ENCODE assay signal across 7 cellular contexts in the genomic region with DNA sequence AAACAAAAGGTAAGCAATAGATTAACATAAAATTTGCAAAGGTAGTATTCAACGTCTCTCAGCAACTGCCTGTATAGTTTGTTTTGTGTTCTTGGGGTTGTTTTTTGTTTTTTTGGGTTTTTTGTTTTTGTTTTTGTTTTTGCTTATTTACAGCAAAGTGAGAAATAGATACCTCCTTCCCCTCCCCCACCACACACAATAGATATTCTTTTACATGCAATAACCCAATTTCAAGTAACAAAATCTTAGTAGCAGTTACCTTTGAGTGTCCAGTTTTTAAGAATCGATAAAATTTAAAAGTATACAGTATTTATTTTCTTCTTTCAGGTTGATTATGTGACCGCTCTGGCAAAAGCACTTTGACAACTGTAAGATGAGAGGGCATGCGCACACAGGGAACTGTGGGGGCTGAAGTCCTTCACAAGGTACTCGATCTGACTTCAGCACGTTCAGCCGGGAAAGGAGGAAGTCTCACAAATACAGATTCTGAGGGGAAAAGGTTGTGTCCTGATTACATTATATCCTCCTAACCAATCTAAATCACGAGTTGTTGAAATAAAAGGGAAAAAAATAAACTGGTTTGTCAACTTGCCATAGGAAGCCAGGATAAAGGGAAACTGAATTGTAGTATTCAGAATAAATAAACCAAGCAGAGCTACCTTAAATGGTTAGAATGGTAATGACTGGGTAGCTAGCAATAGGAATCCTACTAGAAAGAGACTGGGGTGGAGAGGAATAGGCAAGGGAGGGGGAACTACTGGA. TPM values are rescaled to one million over a fixed set of nuclear protein-coding genes. Genes with fewer than 3 reads are reported as not detected.
DNase-seq lines count a peak whose midpoint lies in the region; ATAC-seq and TF ChIP-seq lines count a peak whose summit lies in the region.

No MANE protein-coding gene starts in this region.

- peak overlapping the region; percentile 79 for H3K4me2 ChIP-seq in mammary epithelial cell (ENCODE audit: insufficient read depth, low read depth, low read length)

- dilution Hi-C loops in mammary epithelial cell (cut with HindIII; ENCODE audit: low sequenced_read_pairs), result loop anchor here (5.0 kb wide), 1 partner anchor 44 kb away; no protein-coding TSS in a partner anchor

- peak overlapping the region; percentile 86 for H2AFZ ChIP-seq in mammary epithelial cell (ENCODE audit: low read depth, low read length)

- H3K9me3 Mint-ChIP-seq in T-helper 2 cell treated with Interferon-gamma antibody and Interleukin-4, amounts not matched to agents 5 μg/mL and 100 μg/mL, for 36 hours, result no peaks in the 10 kb centered on the region

- no peaks in the 10 kb centered on the region for H4K20me1 ChIP-seq in mammary epithelial cell (ENCODE audit: insufficient read depth, low read length)

- in situ Hi-C loops in mammary epithelial cell (cut with MboI; ENCODE audit: low sequenced_read_pairs in 2 of 2), result no loop called here

- peaks cover 37% of the 10 kb centered on the region for H3K27me3 Mint-ChIP-seq in T-helper 2 cell treated with Interferon-gamma antibody and Interleukin-4, amounts not matched to agents 5 μg/mL and 100 μg/mL, for 36 hours (ENCODE audit: low read depth)

- no peaks in the 10 kb centered on the region for H3K9me3 ChIP-seq in mammary epithelial cell (replicated peaks; ENCODE audit: insufficient read depth, low read length)

- BruUV-seq in mammary epithelial cell (replicated peaks; lab: Mats Ljungman, UMichigan), result no TSS peak

- intact Hi-C loops in mammary epithelial cell (cut with micrococcal nuclease), result loop anchor here (10.0 kb wide), 1 partner anchor 192 kb away; no protein-coding TSS in a partner anchor

- DNase-seq in GM20000 (ENCODE audit: low spot score) (peak; percentile 52), NCI-H146 treated with DMSO at 0.1 percent for 48 hours (lab: John Stamatoyannopoulos, UW; ENCODE audit: unreplicated experiment) (peak; percentile 84), mammary epithelial cell (peak; percentile 66), hippocampal formation (lab: John Stamatoyannopoulos, UW) (peak; percentile 59 to 85)
- DNase-seq in T-helper 2 cell treated with Interferon-gamma antibody and Interleukin-4, amounts not matched to agents 5 μg/mL and 100 μg/mL, for 36 hours (ENCODE audit: low spot score), result no peak

- TF ChIP-seq CTCF in GM20000 (IDR thresholded peaks at IDR 0.05; ENCODE audit: extremely low read depth, missing control alignments), result no peak
- no peak for TF ChIP-seq CTCF in mammary epithelial cell (conservative IDR thresholded peaks at IDR 0.05 in 1 of 2, IDR thresholded peaks at IDR 0.05 in 1 of 2; ENCODE audit: extremely low read depth in 1 of 2, insufficient read depth in 1 of 2, low read depth in 1 of 2, low read length in 2 of 2)

- no peaks in the 10 kb centered on the region for H3K79me2 ChIP-seq in mammary epithelial cell (ENCODE audit: insufficient read depth, low read length)

- H3K27ac ChIP-seq in mammary epithelial cell (ENCODE audit: insufficient read depth, low read depth, low read length), result peak overlapping the region; percentile 16
- H3K27ac ChIP-seq in rectal smooth muscle tissue (ENCODE audit: low read depth, low read length), result peak overlapping the region; percentile 76

- H3K36me3 ChIP-seq in mammary epithelial cell (ENCODE audit: insufficient read depth, low read length), result no peaks in the 10 kb centered on the region
- no peaks in the 10 kb centered on the region for H3K36me3 ChIP-seq in rectal smooth muscle tissue (ENCODE audit: control insufficient read depth, insufficient read depth, low read length)

- CTCF ChIA-PET in mammary epithelial cell (lab: Charles Lee; ENCODE audit: low non-redundant PET), result no interaction called here

- ATAC-seq in HG02938 (IDR thresholded peaks at IDR 0.05; ENCODE audit: unreplicated experiment), result no peak

- H3K27me3 ChIP-seq in mammary epithelial cell (ENCODE audit: insufficient read depth, low read length) (no peaks in the 10 kb centered on the region), rectal smooth muscle tissue (ENCODE audit: control insufficient read depth, insufficient read depth, low read length) (no peaks in the 10 kb centered on the region)

- no peak overlapping the region for H3K27ac Mint-ChIP-seq in T-helper 2 cell treated with Interferon-gamma antibody and Interleukin-4, amounts not matched to agents 5 μg/mL and 100 μg/mL, for 36 hours

- WGBS in mammary epithelial cell (ENCODE audit: low coverage, missing lambda C conversion rate), result 3% methylated on average over 8 of the region's 8 CpGs

- H3K4me1 Mint-ChIP-seq in T-helper 2 cell treated with Interferon-gamma antibody and Interleukin-4, amounts not matched to agents 5 μg/mL and 100 μg/mL, for 36 hours (ENCODE audit: low read depth), result peaks cover 15% of the 10 kb centered on the region

- H3K4me3 ChIP-seq in mammary epithelial cell (replicated peaks in 1 of 3; ENCODE audit: insufficient read depth in 1 of 3, low read depth in 2 of 3, low read length in 3 of 3) (peak overlapping the region; percentile 30 to 55 (median 32)), rectal smooth muscle tissue (ENCODE audit: low read length) (peak overlapping the region; percentile 49)

- H3K36me3 Mint-ChIP-seq in T-helper 2 cell treated with Interferon-gamma antibody and Interleukin-4, amounts not matched to agents 5 μg/mL and 100 μg/mL, for 36 hours (ENCODE audit: low read depth), result peaks cover 11% of the 10 kb centered on the region

- peak overlapping the region; percentile 51 for H3K4me3 Mint-ChIP-seq in T-helper 2 cell treated with Interferon-gamma antibody and Interleukin-4, amounts not matched to agents 5 μg/mL and 100 μg/mL, for 36 hours

- peak overlapping the region; percentile 35 for H3K9ac ChIP-seq in mammary epithelial cell (ENCODE audit: insufficient read depth, low read length)
- H3K9ac ChIP-seq in rectal smooth muscle tissue (ENCODE audit: low read length), result no peak overlapping the region

- H3K4me1 ChIP-seq in mammary epithelial cell (ENCODE audit: insufficient read depth, low read length) (peaks cover 26% of the 10 kb centered on the region), rectal smooth muscle tissue (ENCODE audit: control insufficient read depth, insufficient read depth, low read length) (peaks cover 10% of the 10 kb centered on the region)

RNA-seq across cellular contexts. Expression of a gene that starts 47.8 kb away (rescaled TPM):
- total RNA-seq in mammary epithelial cell, result 1 to 10 TPM; 1.2 to 1.5 TPM
- polyA plus RNA-seq in mammary epithelial cell, result 0.17 TPM
- 3.0 TPM for polyA minus RNA-seq in mammary epithelial cell

RNA-seq across cellular contexts. Expression of a gene that starts 47.9 kb away (rescaled TPM):
- total RNA-seq in mammary epithelial cell, result 10 to 100 TPM; 16.5 to 53.0 TPM
- 22.3 TPM for polyA plus RNA-seq in mammary epithelial cell
- 62.0 TPM for polyA minus RNA-seq in mammary epithelial cell
